In the genomic region with DNA sequence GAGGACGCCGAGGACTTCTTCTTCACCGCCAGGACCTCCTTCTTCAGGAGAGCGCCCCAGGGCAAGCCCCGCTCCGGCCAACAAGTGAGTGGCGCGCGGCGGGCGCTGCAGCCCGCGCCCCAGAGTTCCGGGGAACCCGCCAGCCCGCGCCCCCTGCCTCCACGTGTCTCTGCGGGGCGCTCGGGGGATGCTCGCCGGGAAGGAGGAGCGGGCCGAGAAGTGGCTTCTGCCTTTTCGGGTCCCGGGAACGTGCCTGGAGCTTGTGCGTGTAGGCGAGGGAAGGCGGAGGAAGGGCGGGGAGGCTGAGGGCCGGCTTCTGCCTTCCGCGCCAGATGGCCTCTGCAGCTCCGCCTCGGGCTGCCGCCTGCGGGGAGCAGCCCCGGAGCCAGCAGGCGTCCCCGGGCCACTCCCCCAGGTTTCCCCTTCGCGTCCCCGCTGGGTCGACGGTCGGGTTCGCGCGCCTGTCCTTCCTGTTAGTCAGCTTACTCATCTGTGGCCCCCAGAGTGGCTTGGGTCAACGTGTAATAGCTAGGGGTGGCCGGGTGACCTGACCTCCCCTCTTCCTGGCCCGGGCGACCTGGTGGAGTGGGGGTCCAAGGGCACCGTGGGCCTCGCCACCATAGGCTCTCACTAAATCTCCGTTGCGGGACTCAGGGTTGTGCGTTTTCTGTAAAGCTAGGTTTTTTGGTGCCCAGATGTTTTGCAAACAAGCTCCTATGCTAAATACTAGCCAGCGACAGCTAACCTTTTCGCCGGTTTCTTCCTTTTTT, we compare ENCODE assay signal across 8 cellular contexts. TPM values are rescaled to one million over a fixed set of nuclear protein-coding genes. Genes with fewer than 3 reads are reported as not detected.
A peak's percentile ranks its signal among the peaks of the same experiment; 100 is the strongest.
DNase-seq lines count a peak whose midpoint lies in the region; ATAC-seq and TF ChIP-seq lines count a peak whose summit lies in the region.

No MANE protein-coding gene starts in this region.

- POLR2A ChIA-PET in PC-3 (lab: Charles Lee; ENCODE audit: unreplicated experiment) = interaction anchor here (0.6 kb wide), 1 partner anchor 30 kb away, joined by 4 read pairs; no protein-coding TSS in a partner anchor

- H3K27me3 Mint-ChIP-seq in osteocyte (ENCODE audit: unreplicated experiment) = no peaks in the 10 kb centered on the region

- peak in 8 of 14 donors; percentile 18 to 52 (median 44) for DNase-seq in C1 segment of cervical spinal cord (lab: John Stamatoyannopoulos, UW)
- DNase-seq in PC-3 = peak; percentile 50
- DNase-seq in activated T-helper 1 cell treated with anti-CD3 and anti-CD28 coated beads, Interleukin-2, amount 50 U/mL, for 16 hours (ENCODE audit: low read depth in 1 of 2, low spot score in 1 of 2) = peak; percentile 54 to 59
- DNase-seq in foreskin melanocyte = peak; percentile 51
- peak; percentile 85 for DNase-seq in osteocyte (ENCODE audit: extremely low spot score, unreplicated experiment)
- peak; percentile 72 to 92 for DNase-seq in upper lobe of left lung

- peak; percentile 72 for TF ChIP-seq POLR2A in GM19099 (IDR thresholded peaks at IDR 0.05; ENCODE audit: extremely low read depth, insufficient read length, low read depth)
- peak in 2 of 4 donors; percentile 22 to 60 for TF ChIP-seq POLR2A in upper lobe of left lung (IDR thresholded peaks at IDR 0.05)

- peak overlapping the region; percentile 85 for H3K4me3 Mint-ChIP-seq in osteocyte (ENCODE audit: unreplicated experiment)

- WGBS in upper lobe of left lung, 2 donors = 0 to 1% methylated on average over 3 to 55 of the region's 63 CpGs

- intact Hi-C loops in PC-3 (cut with micrococcal nuclease) = no loop called here

- H3K9me3 ChIP-seq in PC-3 (ENCODE audit: low read length) = no peaks in the 10 kb centered on the region
- H3K9me3 ChIP-seq in upper lobe of left lung = no peaks in the 10 kb centered on the region

- peak overlapping the region; percentile 99 for H3K4me2 ChIP-seq in PC-3 (ENCODE audit: low read length)

- H2AFZ ChIP-seq in PC-3 (ENCODE audit: low read length) = peak overlapping the region; percentile 51

- H3K9ac ChIP-seq in PC-3 (ENCODE audit: low read length) = peak overlapping the region; percentile 83

- H3K27me3 ChIP-seq in PC-3 (ENCODE audit: low read length) (no peaks in the 10 kb centered on the region), upper lobe of left lung (no peaks in the 10 kb centered on the region)

- 0 out of 2 replicates have a peak, but pooled peaks cover 7% of the 10 kb centered on the region for H4K20me1 ChIP-seq in PC-3 (ENCODE audit: low read length)

- peak overlapping the region; percentile 17 for H3K27ac ChIP-seq in PC-3 (ENCODE audit: low read length)
- peak overlapping the region; percentile 91 to 97 (median 94) for H3K27ac ChIP-seq in upper lobe of left lung

- H3K4me3 ChIP-seq in PC-3 (ENCODE audit: low read length) = peak overlapping the region; percentile 80
- H3K4me3 ChIP-seq in upper lobe of left lung = peak overlapping the region; percentile 94 to 99 (median 96)

- H3K79me2 ChIP-seq in PC-3 (ENCODE audit: low read length) = peaks cover 52% of the 10 kb centered on the region

- H3K9me3 Mint-ChIP-seq in osteocyte (ENCODE audit: unreplicated experiment) = no peaks in the 10 kb centered on the region

- CTCF ChIA-PET in PC-3 (lab: Charles Lee) = no interaction called here

- H3K36me3 Mint-ChIP-seq in osteocyte (ENCODE audit: unreplicated experiment) = no peaks in the 10 kb centered on the region

- no peaks in the 10 kb centered on the region for H3K9me2 ChIP-seq in PC-3 (replicated peaks; ENCODE audit: low read length)

- no peaks in the 10 kb centered on the region for H3K36me3 ChIP-seq in PC-3 (ENCODE audit: low read depth, low read length)
- no peaks in the 10 kb centered on the region for H3K36me3 ChIP-seq in upper lobe of left lung

- no peak for TF ChIP-seq EP300 in upper lobe of left lung (IDR thresholded peaks at IDR 0.05)

- TF ChIP-seq CTCF in PC-3 (conservative IDR thresholded peaks at IDR 0.05; ENCODE audit: low read depth, low read length) = no peak
- no peak for TF ChIP-seq CTCF in osteocyte (IDR thresholded peaks at IDR 0.05)
- TF ChIP-seq CTCF in upper lobe of left lung (IDR thresholded peaks at IDR 0.05) = no peak

- ATAC-seq in HG03354 (IDR thresholded peaks at IDR 0.05; ENCODE audit: poor library complexity, severe bottlenecking, unreplicated experiment) (peak; percentile 59), PC-3 (peak; percentile 19), upper lobe of left lung (ENCODE audit: low FRiP score in 2 of 2) (peak; percentile 84 to 89)

- H3K4me1 ChIP-seq in PC-3 (ENCODE audit: insufficient read depth, low read length) = peaks cover 10% of the 10 kb centered on the region; the same call in 1 of the 2 replicates
- peaks cover 13 to 41% (median 27%) of the 10 kb centered on the region in 4 donors for H3K4me1 ChIP-seq in upper lobe of left lung

- peak overlapping the region; percentile 92 for H3K27ac Mint-ChIP-seq in osteocyte (ENCODE audit: unreplicated experiment)

- peaks cover 36% of the 10 kb centered on the region for H3K4me1 Mint-ChIP-seq in osteocyte (ENCODE audit: unreplicated experiment)

- peaks cover 4% of the 10 kb centered on the region for H3F3A ChIP-seq in PC-3 (ENCODE audit: low read length, unreplicated experiment)

- no TSS peak for BruUV-seq in PC-3 (replicated peaks; lab: Mats Ljungman, UMichigan)

RNA-seq across cellular contexts. Expression of a gene that starts 0.6 kb away (rescaled TPM):
- total RNA-seq in PC-3 (2014; rRNA removed) (13.4 and 19.1 TPM in 2 replicates), osteocyte (27.0 and 29.0 TPM in 2 replicates), upper lobe of left lung (100 to 1,000 TPM in 1 of 6 donors, 10 to 100 TPM in 5; 25.0 to 104 (median 46.0) TPM)

Comparison
In these comparisons a context has a peak if more than half of its experiments do, and no peak if none do; other contexts are left out.
1. Peak in every context shown above with its lines: DNase-seq, ATAC-seq, H3K4me3 ChIP-seq and H3K27ac ChIP-seq.
2. ATAC-seq: peak in every context shown above with its lines; median percentile 86 in upper lobe of left lung; 59 in HG03354; 19 in PC-3.